Comparison of ENCODE assay signal across 21 cellular contexts in the genomic region with DNA sequence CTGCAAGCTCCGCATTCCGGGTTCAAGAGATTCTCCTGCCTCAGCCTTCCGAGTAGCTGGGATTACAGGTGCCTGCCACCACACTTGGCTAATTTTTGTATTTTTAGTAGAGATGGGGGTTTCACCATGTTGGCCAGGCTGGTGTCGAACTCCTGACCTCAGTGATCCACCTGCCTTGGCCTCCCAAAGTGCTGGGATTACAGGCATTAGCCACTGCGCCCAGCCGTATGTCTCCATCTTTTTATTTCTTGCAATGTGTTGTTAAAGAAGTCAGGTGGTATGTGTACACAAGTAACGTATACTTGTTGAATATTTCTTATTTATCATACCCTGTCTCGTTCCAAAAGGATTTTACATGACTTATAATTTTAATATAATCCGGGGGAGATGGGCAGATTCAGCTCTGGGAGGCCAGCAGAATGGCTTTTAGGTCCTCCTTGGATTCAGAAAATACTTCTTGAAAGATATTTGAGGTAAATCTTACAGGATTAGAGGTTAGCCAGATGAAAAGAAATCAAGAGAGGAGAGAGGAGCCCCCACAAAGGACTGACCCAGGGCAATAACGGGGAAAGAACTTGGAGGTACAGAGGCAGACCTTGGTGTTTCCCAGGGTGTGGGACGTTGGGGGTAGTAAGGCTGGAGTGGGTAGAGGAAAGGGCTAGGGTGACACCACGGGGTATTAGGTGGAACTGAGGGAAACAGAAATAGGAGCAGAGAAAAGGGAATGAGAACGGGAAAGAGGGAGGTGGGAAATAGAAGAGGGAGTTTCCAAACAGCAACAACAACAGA. TPM values are rescaled to one million over a fixed set of nuclear protein-coding genes. Genes with fewer than 3 reads are reported as not detected.
A peak's percentile ranks its signal among the peaks of the same experiment; 100 is the strongest.
DNase-seq lines count a peak whose midpoint lies in the region; ATAC-seq and TF ChIP-seq lines count a peak whose summit lies in the region.
"Had no signal": no experiment of that assay in that cellular context is flagged by ENCODE, and none has a peak within 500 bp of the region (broad histone marks: within the 10 kb centered on the region; RNA-seq: fewer than 3 reads in every experiment).

No MANE protein-coding gene starts in this region.

- POLR2A ChIA-PET in activated CD8-positive, alpha-beta T cell treated with anti-CD3 and anti-CD28 coated beads, Interleukin-2, amount 10 ng/mL, durations not matched to agents 7 days and 5 days (lab: Charles Lee): no interaction called here

- H3K9me3 Mint-ChIP-seq in activated CD8-positive, alpha-beta memory T cell treated with anti-CD3 and anti-CD28 coated beads, Interleukin-2, amount 10 ng/mL, durations not matched to agents 7 days and 5 days (ENCODE audit: low read depth): no peaks in the 10 kb centered on the region
- no peaks in the 10 kb centered on the region for H3K9me3 Mint-ChIP-seq in activated CD8-positive, alpha-beta T cell treated with anti-CD3 and anti-CD28 coated beads, Interleukin-2, amount 10 ng/mL, durations not matched to agents 7 days and 5 days (ENCODE audit: insufficient read depth)
- H3K9me3 Mint-ChIP-seq: IgD-negative memory B cell had no signal

- H3K27me3 Mint-ChIP-seq in activated CD8-positive, alpha-beta memory T cell treated with anti-CD3 and anti-CD28 coated beads, Interleukin-2, amount 10 ng/mL, durations not matched to agents 7 days and 5 days: no peaks in the 10 kb centered on the region
- no peaks in the 10 kb centered on the region for H3K27me3 Mint-ChIP-seq in activated CD8-positive, alpha-beta T cell treated with anti-CD3 and anti-CD28 coated beads, Interleukin-2, amount 10 ng/mL, durations not matched to agents 7 days and 5 days (ENCODE audit: low read depth)
- H3K27me3 Mint-ChIP-seq: IgD-negative memory B cell had no signal

- no peak overlapping the region for H3K4me2 ChIP-seq in osteoblast (ENCODE audit: insufficient read depth, low read length)
- H3K4me2 ChIP-seq: A549 had no signal

- WGBS in adrenal gland, 4 donors: 86 to 93% (median 89%) methylated on average over 13 of the region's 13 CpGs

- no peaks in the 10 kb centered on the region for H3K79me2 ChIP-seq in osteoblast (ENCODE audit: insufficient read depth, low read length)

- H3K4me3 Mint-ChIP-seq in activated CD8-positive, alpha-beta memory T cell treated with anti-CD3 and anti-CD28 coated beads, Interleukin-2, amount 10 ng/mL, durations not matched to agents 7 days and 5 days: no peak overlapping the region
- no peak overlapping the region for H3K4me3 Mint-ChIP-seq in activated CD8-positive, alpha-beta T cell treated with anti-CD3 and anti-CD28 coated beads, Interleukin-2, amount 10 ng/mL, durations not matched to agents 7 days and 5 days
- H3K4me3 Mint-ChIP-seq: CD14-positive monocyte, IgD-negative memory B cell had no signal

- intact Hi-C loops in adrenal gland (cut with DNase I): no loop called here

- H3K36me3 ChIP-seq in osteoblast (ENCODE audit: insufficient read depth, low read length) (peaks cover 26% of the 10 kb centered on the region), adrenal gland (replicated peaks in 1 of 2) (peaks cover 0 to 43% of the 10 kb centered on the region in 2 donors)

- CTCF ChIA-PET in activated CD8-positive, alpha-beta memory T cell treated with anti-CD3 and anti-CD28 coated beads, Interleukin-2, amount 10 ng/mL, durations not matched to agents 7 days and 5 days (lab: Charles Lee): no interaction called here
- CTCF ChIA-PET in activated CD8-positive, alpha-beta T cell treated with anti-CD3 and anti-CD28 coated beads, Interleukin-2, amount 10 ng/mL, durations not matched to agents 7 days and 5 days (lab: Charles Lee): interaction anchor here (1.0 to 1.2 kb wide), 2 partner anchors 157 to 166 kb away, joined by 3 read pairs; no protein-coding TSS in a partner anchor

- TF ChIP-seq POLR2A in adrenal gland (IDR thresholded peaks at IDR 0.05): no peak

- no peak overlapping the region for H3K27ac Mint-ChIP-seq in activated CD8-positive, alpha-beta memory T cell treated with anti-CD3 and anti-CD28 coated beads, Interleukin-2, amount 10 ng/mL, durations not matched to agents 7 days and 5 days
- H3K27ac Mint-ChIP-seq in activated CD8-positive, alpha-beta T cell treated with anti-CD3 and anti-CD28 coated beads, Interleukin-2, amount 10 ng/mL, durations not matched to agents 7 days and 5 days: no peak overlapping the region
- H3K27ac Mint-ChIP-seq: CD14-positive monocyte, IgD-negative memory B cell had no signal

- H3K9me3 ChIP-seq in osteoblast (ENCODE audit: low read depth, low read length) (no peaks in the 10 kb centered on the region), adrenal gland (replicated peaks in 1 of 3) (no peaks in the 10 kb centered on the region)
- H3K9me3 ChIP-seq: A549 had no signal

- peak; percentile 45 for DNase-seq in activated CD8-positive, alpha-beta memory T cell treated with anti-CD3 and anti-CD28 coated beads, Interleukin-2, amount 50 U/mL, for 48 hours
- no peak for DNase-seq in activated CD8-positive, alpha-beta memory T cell treated with anti-CD3 and anti-CD28 coated beads, Interleukin-2, amount 10 ng/mL, durations not matched to agents 7 days and 5 days
- DNase-seq in D341Med (ENCODE audit: low spot score) (peak; percentile 44), osteoblast (ENCODE audit: insufficient read length, low spot score, missing footprints) (peak; percentile 71), NCI-H1694 (lab: John Stamatoyannopoulos, UW) (no peak), NCI-H510A treated with DMSO at 0.1 percent for 48 hours (lab: John Stamatoyannopoulos, UW) (no peak), adrenal gland (no peak)
- DNase-seq in activated CD8-positive, alpha-beta T cell treated with anti-CD3 and anti-CD28 coated beads, Interleukin-2, amount 10 ng/mL, durations not matched to agents 7 days and 5 days: peak; percentile 20
- DNase-seq: Calu3; DMS79; GM23248; NCI-H1436; NCI-H2081; NCI-H2227 treated with DMSO at 0.1 percent for 48 hours; NCI-H526 treated with DMSO at 0.1 percent for 48 hours; NK-92 treated with Interleukin-12 subunit alpha and Interleukin-12 subunit beta, amount 100 ng/mL, for 24 hours; PC-3 had no signal

- no peak overlapping the region for H3K4me3 ChIP-seq in osteoblast (ENCODE audit: insufficient read depth, low read length)
- no peak overlapping the region for H3K4me3 ChIP-seq in adrenal gland
- H3K4me3 ChIP-seq: A549, GM23248 had no signal

- H4K20me1 ChIP-seq in osteoblast (ENCODE audit: insufficient read depth, low read length): no peaks in the 10 kb centered on the region

- H2AFZ ChIP-seq in osteoblast (ENCODE audit: low read length): no peak overlapping the region
- H2AFZ ChIP-seq: GM23248 had no signal

- no peak for ATAC-seq in activated CD8-positive, alpha-beta memory T cell treated with anti-CD3 and anti-CD28 coated beads, Interleukin-2, amount 10 ng/mL, durations not matched to agents 7 days and 5 days
- ATAC-seq in activated CD8-positive, alpha-beta T cell treated with anti-CD3 and anti-CD28 coated beads, Interleukin-2, amount 10 ng/mL, durations not matched to agents 7 days and 5 days: no peak
- ATAC-seq: A549, PC-3 had no signal

- H3K27me3 ChIP-seq in osteoblast (ENCODE audit: insufficient read depth, low read length): no peaks in the 10 kb centered on the region
- H3K27me3 ChIP-seq in adrenal gland: no peaks in the 10 kb centered on the region

- H3K27ac ChIP-seq in osteoblast (ENCODE audit: low read depth, low read length): no peak overlapping the region
- peak overlapping the region in 1 of 5 donors; percentile 3 for H3K27ac ChIP-seq in adrenal gland
- H3K27ac ChIP-seq: A549, GM23248 had no signal

- H3K4me1 ChIP-seq in osteoblast (ENCODE audit: insufficient read depth, low read length) (peaks cover 13% of the 10 kb centered on the region), adrenal gland (replicated peaks in 1 of 2) (peaks cover 0 to 12% of the 10 kb centered on the region in 2 donors)

- TF ChIP-seq CTCF in osteoblast (IDR thresholded peaks at IDR 0.05; ENCODE audit: extremely low read depth, low read depth, low read length) (no peak), adrenal gland (IDR thresholded peaks at IDR 0.05) (no peak)

- H3K36me3 Mint-ChIP-seq in activated CD8-positive, alpha-beta memory T cell treated with anti-CD3 and anti-CD28 coated beads, Interleukin-2, amount 10 ng/mL, durations not matched to agents 7 days and 5 days: peaks cover 42% of the 10 kb centered on the region
- peaks cover 57% of the 10 kb centered on the region for H3K36me3 Mint-ChIP-seq in activated CD8-positive, alpha-beta T cell treated with anti-CD3 and anti-CD28 coated beads, Interleukin-2, amount 10 ng/mL, durations not matched to agents 7 days and 5 days (ENCODE audit: low read depth)

- H3K4me1 Mint-ChIP-seq in activated CD8-positive, alpha-beta memory T cell treated with anti-CD3 and anti-CD28 coated beads, Interleukin-2, amount 10 ng/mL, durations not matched to agents 7 days and 5 days: peaks cover 25% of the 10 kb centered on the region
- H3K4me1 Mint-ChIP-seq in activated CD8-positive, alpha-beta T cell treated with anti-CD3 and anti-CD28 coated beads, Interleukin-2, amount 10 ng/mL, durations not matched to agents 7 days and 5 days (ENCODE audit: low read depth): peaks cover 9% of the 10 kb centered on the region

RNA-seq across cellular contexts. Expression of a gene that starts 27.2 kb away (rescaled TPM):
- total RNA-seq in activated CD8-positive, alpha-beta memory T cell treated with anti-CD3 and anti-CD28 coated beads, Interleukin-2, amount 10 ng/mL, durations not matched to agents 7 days and 5 days: 1 to 10 TPM in 1 of 2 experiments, under 1 TPM in 1; 0.85 to 1.9 TPM
- total RNA-seq in activated CD8-positive, alpha-beta T cell treated with anti-CD3 and anti-CD28 coated beads, Interleukin-2, amount 10 ng/mL, durations not matched to agents 7 days and 5 days: 1 to 10 TPM in 1 of 2 experiments, under 1 TPM in 1; 0.53 to 1.7 TPM
- total RNA-seq in osteoblast (0.36 and 1.2 TPM in 2 replicates), adrenal gland (1 to 10 TPM in 6 of 8 donors, under 1 TPM in 2; 0.78 to 8.9 (median 3.0) TPM)
- 10 to 100 TPM in 2 of 3 donors, 1 to 10 TPM in 1; 1.7 to 20.2 (median 16.6) TPM for polyA plus RNA-seq in adrenal gland
- total RNA-seq: GM23248, HT1080 had no signal
- polyA plus RNA-seq: CD14-positive monocyte, GM23248 had no signal

Comparison
In these comparisons a context has a peak if more than half of its experiments do, and no peak if none do; other contexts are left out.
1. DNase-seq: peak in activated CD8-positive, alpha-beta memory T cell treated with anti-CD3 and anti-CD28 coated beads, Interleukin-2, amount 50 U/mL, for 48 hours (single experiment), D341Med (single experiment), activated CD8-positive, alpha-beta T cell treated with anti-CD3 and anti-CD28 coated beads, Interleukin-2, amount 10 ng/mL, durations not matched to agents 7 days and 5 days (single experiment) and osteoblast (single experiment); none in activated CD8-positive, alpha-beta memory T cell treated with anti-CD3 and anti-CD28 coated beads, Interleukin-2, amount 10 ng/mL, durations not matched to agents 7 days and 5 days (single experiment), NCI-H1694 (single experiment), NCI-H510A treated with DMSO at 0.1 percent for 48 hours (single experiment) and adrenal gland (0 of 7).